Comparison of ENCODE assay signal across 27 cellular contexts in the genomic region with DNA sequence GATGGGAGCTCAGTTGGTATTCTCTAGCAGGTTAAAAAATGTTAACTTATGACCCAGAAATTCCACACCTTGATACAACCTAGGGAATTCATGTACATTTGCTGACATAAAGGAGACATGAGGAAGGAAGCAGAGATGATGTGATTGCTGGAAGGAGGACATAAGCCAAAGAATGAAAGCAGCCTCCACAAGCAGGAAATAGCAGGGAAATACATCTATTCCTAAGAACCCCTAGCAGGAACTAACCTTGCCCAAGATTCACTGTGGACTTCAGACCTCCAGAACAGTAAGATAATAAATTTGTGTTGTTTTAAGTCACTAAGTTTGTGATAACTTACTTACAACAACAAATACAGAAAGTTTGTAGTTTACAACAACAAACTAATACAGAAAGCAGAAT. TPM values are rescaled to one million over a fixed set of nuclear protein-coding genes. Genes with fewer than 3 reads are reported as not detected.
"Had no signal": no experiment of that assay in that cellular context is flagged by ENCODE, and none has a peak within 500 bp of the region (broad histone marks: within the 10 kb centered on the region; RNA-seq: fewer than 3 reads in every experiment).

No MANE protein-coding gene starts in this region.

- H3K4me3 ChIP-seq: esophagus muscularis mucosa, gastrocnemius medialis, heart right ventricle, lung, prostate gland, stomach, thyroid gland had no signal

- DNase-seq: effector memory CD4-positive, alpha-beta T cell; gastrocnemius medialis; heart right ventricle; immature natural killer cell; kidney; left cardiac atrium; left ventricle myocardium superior; mesenchymal stem cell; midbrain; naive B cell; retina; stimulated activated CD4-positive, alpha-beta T cell treated with anti-CD3 and anti-CD28 coated beads, Interleukin-2, amount 100 ng/mL, for 24 hours; stimulated activated CD4-positive, alpha-beta T cell treated with anti-CD3 and anti-CD28 coated beads, Interleukin-4, amount 100 ng/mL, for 4 hours; stimulated activated naive B cell treated with anti-CD40 and anti-IgM and Interleukin-4, amounts not matched to agents 10 μg/mL and 1 μg/mL and 100 μg/mL, for 72 hours; stomach; substantia nigra; thyroid gland had no signal

- H3K27ac ChIP-seq: epithelial cell of prostate, esophagus muscularis mucosa, gastrocnemius medialis, heart right ventricle, parathyroid adenoma, prostate gland, stomach, thyroid gland had no signal

- H3K4me1 ChIP-seq: esophagus muscularis mucosa, gastrocnemius medialis, heart right ventricle, parathyroid adenoma, stomach, thyroid gland had no signal

- H3K27me3 ChIP-seq: gastrocnemius medialis, heart right ventricle, stomach, thyroid gland had no signal

- H3K79me2 ChIP-seq: parathyroid adenoma had no signal

- H3K36me3 ChIP-seq: esophagus muscularis mucosa, gastrocnemius medialis, heart right ventricle, prostate gland, stomach, thyroid gland had no signal

- H3K9me3 ChIP-seq: esophagus muscularis mucosa, gastrocnemius medialis, prostate gland, stomach, thyroid gland had no signal

- FAIRE-seq: endometrium, kidney, urothelium cell line had no signal

- H3K9ac ChIP-seq: parathyroid adenoma had no signal

- H2AFZ ChIP-seq: parathyroid adenoma had no signal

- ATAC-seq: gastrocnemius medialis; heart right ventricle; left cardiac atrium; left ventricle myocardium superior; sciatic nerve; stimulated activated naive B cell treated with anti-CD40 and anti-IgM and Interleukin-4, amounts not matched to agents 10 μg/mL and 1 μg/mL and 100 μg/mL, for 72 hours had no signal

RNA-seq across cellular contexts. Expression of gene DSG4, which starts 4.6 kb away (rescaled TPM):
- total RNA-seq: esophagus muscularis mucosa, fibroblast of villous mesenchyme, gastrocnemius medialis, heart right ventricle, kidney, left cardiac atrium, left ventricle myocardium superior, lung, sciatic nerve, skeletal muscle tissue, thyroid gland had no signal
- polyA plus RNA-seq: heart right ventricle, immature natural killer cell, lung had no signal

RNA-seq across cellular contexts. Expression of gene DSG1, which starts 54.0 kb away (rescaled TPM):
- total RNA-seq: esophagus muscularis mucosa, fibroblast of villous mesenchyme, gastrocnemius medialis, kidney, lung, skeletal muscle tissue, thyroid gland had no signal
- polyA plus RNA-seq: immature natural killer cell, lung had no signal
